In the genomic region with DNA sequence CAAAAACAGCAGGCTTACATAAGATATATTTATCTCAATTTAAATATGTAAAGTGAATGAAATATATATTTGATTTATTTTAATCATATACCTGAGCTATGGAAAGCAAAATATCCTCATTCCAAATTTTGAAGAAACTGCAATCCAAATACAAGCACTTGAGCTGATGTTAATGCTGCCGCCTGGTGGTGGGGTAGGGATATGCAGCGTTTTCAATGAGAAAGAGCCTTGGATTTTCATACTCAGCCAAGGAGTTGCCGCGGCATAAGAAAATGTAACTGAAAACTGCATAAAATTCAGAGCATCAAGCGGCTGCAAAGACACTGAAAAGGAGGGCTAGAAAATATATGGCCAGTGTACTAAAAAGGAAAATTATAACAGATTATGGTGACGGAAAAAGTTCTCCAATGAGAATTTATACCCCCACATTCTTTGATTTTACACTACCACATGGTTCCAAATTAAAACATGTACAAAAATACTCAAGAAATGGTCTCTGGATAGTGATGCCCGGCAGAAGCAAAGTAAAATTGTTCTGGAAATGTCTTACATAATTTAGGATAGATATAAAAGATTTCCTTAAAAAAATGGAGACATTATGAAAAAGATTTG, we compare ENCODE assay signal across 9 cellular contexts.
DNase-seq lines count a peak whose midpoint lies in the region; ATAC-seq and TF ChIP-seq lines count a peak whose summit lies in the region.
"Had no signal": no experiment of that assay in that cellular context is flagged by ENCODE, and none has a peak within 500 bp of the region (broad histone marks: within the 10 kb centered on the region; RNA-seq: fewer than 3 reads in every experiment).

No MANE protein-coding gene starts in this region.

- no peaks in the 10 kb centered on the region for H3K27me3 Mint-ChIP-seq in WTC11 (ENCODE audit: low read depth)

- H3K4me3 Mint-ChIP-seq in WTC11 = no peak overlapping the region

- peak; percentile 26 for DNase-seq in Daoy (ENCODE audit: low read depth)
- peak; percentile 34 for DNase-seq in M059J (ENCODE audit: low read depth)
- peak; percentile 75 for DNase-seq in WTC11 (ENCODE audit: low spot score)
- DNase-seq in fibroblast of gingiva (ENCODE audit: low read depth) = peak; percentile 13
- peak; percentile 18 for DNase-seq in non-pigmented ciliary epithelial cell (ENCODE audit: low read depth)

- no peaks in the 10 kb centered on the region for H3K9me3 Mint-ChIP-seq in WTC11
- H3K9me3 Mint-ChIP-seq: activated naive CD4-positive, alpha-beta T cell treated with anti-CD3 and anti-CD28 coated beads, Interleukin-2, amount 50 U/mL, for 72 hours had no signal

- POLR2A ChIA-PET in WTC11 (lab: Charles Lee) = no interaction called here

- peak; percentile 80 for TF ChIP-seq CTCF in WTC11 (IDR thresholded peaks at IDR 0.05)

- H3K4me1 Mint-ChIP-seq in WTC11 = no peaks in the 10 kb centered on the region

- H3K27ac Mint-ChIP-seq in WTC11 = no peak overlapping the region
- H3K27ac Mint-ChIP-seq: activated naive CD4-positive, alpha-beta T cell treated with anti-CD3 and anti-CD28 coated beads, Interleukin-2, amount 50 U/mL, for 72 hours had no signal

- CTCF ChIA-PET in WTC11 (lab: Charles Lee) = interaction anchor here (0.6 to 1.8 kb wide), 7 partner anchors 17 to 1964 kb away, joined by 3 to 12 read pairs (median 4); no protein-coding TSS in a partner anchor

- no peaks in the 10 kb centered on the region for H3K36me3 Mint-ChIP-seq in WTC11
- H3K36me3 Mint-ChIP-seq: activated naive CD4-positive, alpha-beta T cell treated with anti-CD3 and anti-CD28 coated beads, Interleukin-2, amount 50 U/mL, for 72 hours had no signal

- ATAC-seq in GM21360 (IDR thresholded peaks at IDR 0.05; ENCODE audit: unreplicated experiment) (peak; percentile 81), WTC11 (peak; percentile 41; the same call in 1 of the 2 replicates), GM19397 (IDR thresholded peaks at IDR 0.05; ENCODE audit: unreplicated experiment) (no peak), HG03432 (IDR thresholded peaks at IDR 0.05; ENCODE audit: unreplicated experiment) (no peak)
- ATAC-seq: activated naive CD4-positive, alpha-beta T cell treated with anti-CD3 and anti-CD28 coated beads, Interleukin-2, amount 50 U/mL, for 72 hours had no signal

TF ChIP-seq in WTC11, 78 proteins besides CTCF, POLR2A, EP300 and RAD21 (continues in another document):
- TF ChIP-seq, protein P1, sequence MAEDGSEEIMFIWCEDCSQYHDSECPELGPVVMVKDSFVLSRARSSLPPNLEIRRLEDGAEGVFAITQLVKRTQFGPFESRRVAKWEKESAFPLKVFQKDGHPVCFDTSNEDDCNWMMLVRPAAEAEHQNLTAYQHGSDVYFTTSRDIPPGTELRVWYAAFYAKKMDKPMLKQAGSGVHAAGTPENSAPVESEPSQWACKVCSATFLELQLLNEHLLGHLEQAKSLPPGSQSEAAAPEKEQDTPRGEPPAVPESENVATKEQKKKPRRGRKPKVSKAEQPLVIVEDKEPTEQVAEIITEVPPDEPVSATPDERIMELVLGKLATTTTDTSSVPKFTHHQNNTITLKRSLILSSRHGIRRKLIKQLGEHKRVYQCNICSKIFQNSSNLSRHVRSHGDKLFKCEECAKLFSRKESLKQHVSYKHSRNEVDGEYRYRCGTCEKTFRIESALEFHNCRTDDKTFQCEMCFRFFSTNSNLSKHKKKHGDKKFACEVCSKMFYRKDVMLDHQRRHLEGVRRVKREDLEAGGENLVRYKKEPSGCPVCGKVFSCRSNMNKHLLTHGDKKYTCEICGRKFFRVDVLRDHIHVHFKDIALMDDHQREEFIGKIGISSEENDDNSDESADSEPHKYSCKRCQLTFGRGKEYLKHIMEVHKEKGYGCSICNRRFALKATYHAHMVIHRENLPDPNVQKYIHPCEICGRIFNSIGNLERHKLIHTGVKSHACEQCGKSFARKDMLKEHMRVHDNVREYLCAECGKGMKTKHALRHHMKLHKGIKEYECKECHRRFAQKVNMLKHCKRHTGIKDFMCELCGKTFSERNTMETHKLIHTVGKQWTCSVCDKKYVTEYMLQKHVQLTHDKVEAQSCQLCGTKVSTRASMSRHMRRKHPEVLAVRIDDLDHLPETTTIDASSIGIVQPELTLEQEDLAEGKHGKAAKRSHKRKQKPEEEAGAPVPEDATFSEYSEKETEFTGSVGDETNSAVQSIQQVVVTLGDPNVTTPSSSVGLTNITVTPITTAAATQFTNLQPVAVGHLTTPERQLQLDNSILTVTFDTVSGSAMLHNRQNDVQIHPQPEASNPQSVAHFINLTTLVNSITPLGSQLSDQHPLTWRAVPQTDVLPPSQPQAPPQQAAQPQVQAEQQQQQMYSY (CRISPR knock-in tag; IDR thresholded peaks at IDR 0.05) = no peak
- TF ChIP-seq TCF7 (CRISPR knock-in tag; IDR thresholded peaks at IDR 0.05; ENCODE audit: low read depth) (no peak), ZNF232 (CRISPR knock-in tag; IDR thresholded peaks at IDR 0.05) (no peak), ESRRA (CRISPR knock-in tag; IDR thresholded peaks at IDR 0.05; ENCODE audit: borderline replicate concordance) (no peak), SOX15 (CRISPR knock-in tag; IDR thresholded peaks at IDR 0.05) (no peak), FOXK1 (CRISPR knock-in tag; IDR thresholded peaks at IDR 0.05) (no peak), RORB (CRISPR knock-in tag; IDR thresholded peaks at IDR 0.05) (no peak), ELF4 (CRISPR knock-in tag; IDR thresholded peaks at IDR 0.05; ENCODE audit: low read depth) (no peak), TEAD1 (CRISPR knock-in tag; IDR thresholded peaks at IDR 0.05) (no peak), ETV6 (CRISPR knock-in tag; IDR thresholded peaks at IDR 0.05) (no peak), NFE2L1 (CRISPR knock-in tag; IDR thresholded peaks at IDR 0.05) (no peak), NFATC4 (CRISPR knock-in tag; IDR thresholded peaks at IDR 0.05) (no peak)
- TF ChIP-seq, protein P2, sequence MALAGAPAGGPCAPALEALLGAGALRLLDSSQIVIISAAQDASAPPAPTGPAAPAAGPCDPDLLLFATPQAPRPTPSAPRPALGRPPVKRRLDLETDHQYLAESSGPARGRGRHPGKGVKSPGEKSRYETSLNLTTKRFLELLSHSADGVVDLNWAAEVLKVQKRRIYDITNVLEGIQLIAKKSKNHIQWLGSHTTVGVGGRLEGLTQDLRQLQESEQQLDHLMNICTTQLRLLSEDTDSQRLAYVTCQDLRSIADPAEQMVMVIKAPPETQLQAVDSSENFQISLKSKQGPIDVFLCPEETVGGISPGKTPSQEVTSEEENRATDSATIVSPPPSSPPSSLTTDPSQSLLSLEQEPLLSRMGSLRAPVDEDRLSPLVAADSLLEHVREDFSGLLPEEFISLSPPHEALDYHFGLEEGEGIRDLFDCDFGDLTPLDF (CRISPR knock-in tag; IDR thresholded peaks at IDR 0.05) = no peak
- TF ChIP-seq, protein P3, sequence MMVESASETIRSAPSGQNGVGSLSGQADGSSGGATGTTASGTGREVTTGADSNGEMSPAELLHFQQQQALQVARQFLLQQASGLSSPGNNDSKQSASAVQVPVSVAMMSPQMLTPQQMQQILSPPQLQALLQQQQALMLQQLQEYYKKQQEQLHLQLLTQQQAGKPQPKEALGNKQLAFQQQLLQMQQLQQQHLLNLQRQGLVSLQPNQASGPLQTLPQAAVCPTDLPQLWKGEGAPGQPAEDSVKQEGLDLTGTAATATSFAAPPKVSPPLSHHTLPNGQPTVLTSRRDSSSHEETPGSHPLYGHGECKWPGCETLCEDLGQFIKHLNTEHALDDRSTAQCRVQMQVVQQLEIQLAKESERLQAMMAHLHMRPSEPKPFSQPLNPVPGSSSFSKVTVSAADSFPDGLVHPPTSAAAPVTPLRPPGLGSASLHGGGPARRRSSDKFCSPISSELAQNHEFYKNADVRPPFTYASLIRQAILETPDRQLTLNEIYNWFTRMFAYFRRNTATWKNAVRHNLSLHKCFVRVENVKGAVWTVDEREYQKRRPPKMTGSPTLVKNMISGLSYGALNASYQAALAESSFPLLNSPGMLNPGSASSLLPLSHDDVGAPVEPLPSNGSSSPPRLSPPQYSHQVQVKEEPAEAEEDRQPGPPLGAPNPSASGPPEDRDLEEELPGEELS (CRISPR knock-in tag; IDR thresholded peaks at IDR 0.05) = no peak
- TF ChIP-seq, protein P4, sequence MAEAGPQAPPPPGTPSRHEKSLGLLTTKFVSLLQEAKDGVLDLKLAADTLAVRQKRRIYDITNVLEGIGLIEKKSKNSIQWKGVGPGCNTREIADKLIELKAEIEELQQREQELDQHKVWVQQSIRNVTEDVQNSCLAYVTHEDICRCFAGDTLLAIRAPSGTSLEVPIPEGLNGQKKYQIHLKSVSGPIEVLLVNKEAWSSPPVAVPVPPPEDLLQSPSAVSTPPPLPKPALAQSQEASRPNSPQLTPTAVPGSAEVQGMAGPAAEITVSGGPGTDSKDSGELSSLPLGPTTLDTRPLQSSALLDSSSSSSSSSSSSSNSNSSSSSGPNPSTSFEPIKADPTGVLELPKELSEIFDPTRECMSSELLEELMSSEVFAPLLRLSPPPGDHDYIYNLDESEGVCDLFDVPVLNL (CRISPR knock-in tag; IDR thresholded peaks at IDR 0.05; ENCODE audit: borderline replicate concordance, low read depth) = no peak
- TF ChIP-seq, protein P5, sequence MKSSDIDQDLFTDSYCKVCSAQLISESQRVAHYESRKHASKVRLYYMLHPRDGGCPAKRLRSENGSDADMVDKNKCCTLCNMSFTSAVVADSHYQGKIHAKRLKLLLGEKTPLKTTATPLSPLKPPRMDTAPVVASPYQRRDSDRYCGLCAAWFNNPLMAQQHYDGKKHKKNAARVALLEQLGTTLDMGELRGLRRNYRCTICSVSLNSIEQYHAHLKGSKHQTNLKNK (CRISPR knock-in tag; IDR thresholded peaks at IDR 0.05) = no peak
- TF ChIP-seq, protein P6, sequence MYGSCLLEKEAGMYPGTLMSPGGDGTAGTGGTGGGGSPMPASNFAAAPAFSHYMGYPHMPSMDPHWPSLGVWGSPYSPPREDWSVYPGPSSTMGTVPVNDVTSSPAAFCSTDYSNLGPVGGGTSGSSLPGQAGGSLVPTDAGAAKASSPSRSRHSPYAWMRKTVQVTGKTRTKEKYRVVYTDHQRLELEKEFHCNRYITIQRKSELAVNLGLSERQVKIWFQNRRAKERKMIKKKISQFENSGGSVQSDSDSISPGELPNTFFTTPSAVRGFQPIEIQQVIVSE (CRISPR knock-in tag; IDR thresholded peaks at IDR 0.05; ENCODE audit: borderline replicate concordance) = no peak

Comparison
In these comparisons a context has a peak if more than half of its experiments do, and no peak if none do; other contexts are left out.
1. DNase-seq: peak in every context shown above with its lines; median percentile 75 in WTC11; 34 in M059J; 26 in Daoy; 18 in non-pigmented ciliary epithelial cell; 13 in fibroblast of gingiva.
2. ATAC-seq: peak in GM21360 (single experiment) and WTC11 (single experiment); none in GM19397 (single experiment) and HG03432 (single experiment).